8 cellular contexts compared by ENCODE assay signal in the genomic region with DNA sequence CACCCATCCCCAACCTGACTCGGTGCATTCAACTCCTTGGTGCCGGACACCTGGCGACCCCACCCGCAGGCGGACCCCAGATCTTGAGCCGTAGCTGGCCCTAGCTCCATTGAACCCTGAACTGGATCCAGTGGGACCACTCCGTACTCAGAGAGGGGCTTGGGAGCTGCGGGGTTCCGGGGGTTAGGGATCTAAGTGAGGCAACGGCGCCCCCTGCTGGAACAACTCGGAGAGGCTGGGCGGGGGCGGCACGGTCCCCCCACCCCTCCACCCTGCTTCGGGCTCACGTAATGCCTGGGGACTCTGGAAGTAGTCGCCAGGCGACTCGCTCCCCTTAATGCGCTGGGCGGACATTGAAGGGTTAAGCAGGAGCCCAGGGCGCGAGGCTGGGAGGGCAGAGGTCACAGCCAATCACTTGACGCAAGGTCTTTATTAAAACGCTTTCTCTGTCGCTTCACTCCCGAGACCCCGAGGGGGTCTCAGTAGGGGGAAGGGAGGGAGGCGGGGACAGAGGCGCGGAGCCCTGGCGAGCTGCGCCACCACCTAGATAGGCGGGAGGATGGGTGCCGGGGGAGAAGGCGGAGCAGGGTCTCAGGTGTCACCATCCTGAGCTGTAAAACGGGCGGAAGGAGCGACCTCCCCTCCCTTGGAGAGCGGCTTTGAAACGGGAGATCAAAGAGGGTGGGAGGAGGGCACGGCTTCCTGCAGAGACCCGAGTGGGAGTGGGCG. TPM values are rescaled to one million over a fixed set of nuclear protein-coding genes. Genes with fewer than 3 reads are reported as not detected.
DNase-seq lines count a peak whose midpoint lies in the region; ATAC-seq lines count a peak whose summit lies in the region.

No MANE protein-coding gene starts in this region.

- no peaks in the 10 kb centered on the region for H3K36me3 ChIP-seq in effector memory CD4-positive, alpha-beta T cell (ENCODE audit: control insufficient read depth, insufficient read depth, low read length)

- H3K4me1 ChIP-seq in effector memory CD4-positive, alpha-beta T cell (ENCODE audit: control insufficient read depth, insufficient read depth, low read length, poor library complexity, severe bottlenecking), result peaks cover 28% of the 10 kb centered on the region

- no peaks in the 10 kb centered on the region for H3K9me3 ChIP-seq in effector memory CD4-positive, alpha-beta T cell (ENCODE audit: control insufficient read depth, low read length)

- DNase-seq in NCI-H1417 (lab: John Stamatoyannopoulos, UW) (peak; percentile 75 to 88 (median 80)), NCI-H1417 treated with DMSO at 0.1 percent for 48 hours (lab: John Stamatoyannopoulos, UW) (no peak), NCI-H2227 (lab: John Stamatoyannopoulos, UW; ENCODE audit: unreplicated experiment) (peak; percentile 88), mucosa of gallbladder (ENCODE audit: low spot score) (peak; percentile 39)
- DNase-seq in activated CD8-positive, alpha-beta memory T cell treated with anti-CD3 and anti-CD28 coated beads for 48 hours (ENCODE audit: low read depth in 2 of 3, low spot score in 2 of 3), result peak; percentile 44 to 75 (median 73)
- peak; percentile 43 to 60 (median 49) for DNase-seq in effector memory CD4-positive, alpha-beta T cell
- DNase-seq in stimulated activated CD8-positive, alpha-beta memory T cell treated with anti-CD3 and anti-CD28 coated beads, Interleukin-4, amount 100 ng/mL, for 24 hours (ENCODE audit: low read depth), result peak; percentile 53

- H3K27me3 ChIP-seq in effector memory CD4-positive, alpha-beta T cell (replicated peaks; ENCODE audit: control insufficient read depth, insufficient read depth, low read length, poor library complexity, severe bottlenecking), result peaks cover 17% of the 10 kb centered on the region

- ATAC-seq in HG02870 (IDR thresholded peaks at IDR 0.05; ENCODE audit: unreplicated experiment), result no peak

- H3K4me3 ChIP-seq in effector memory CD4-positive, alpha-beta T cell (ENCODE audit: insufficient read depth, low read depth, low read length, poor library complexity, severe bottlenecking), result peak overlapping the region; percentile 87

- peak overlapping the region; percentile 63 for H3K27ac ChIP-seq in effector memory CD4-positive, alpha-beta T cell (ENCODE audit: insufficient read depth, low read length, poor library complexity, severe bottlenecking)

RNA-seq across cellular contexts. Expression of a gene that starts 0.7 kb away (rescaled TPM):
- total RNA-seq in mucosa of gallbladder, result 3.5 TPM

RNA-seq across cellular contexts. Expression of a gene that starts 22.2 kb away (rescaled TPM):
- 48.0 TPM for total RNA-seq in mucosa of gallbladder

RNA-seq across cellular contexts. Expression of a gene that starts 22.5 kb away (rescaled TPM):
- 24.1 TPM for total RNA-seq in mucosa of gallbladder

RNA-seq across cellular contexts. Expression of a gene that starts 28.9 kb away (rescaled TPM):
- 26.1 TPM for total RNA-seq in mucosa of gallbladder

RNA-seq across cellular contexts. Expression of a gene that starts 34.8 kb away (rescaled TPM):
- total RNA-seq in mucosa of gallbladder, result 63.7 TPM
